19 cellular contexts compared by ENCODE assay signal in genomic region chr7:38393874-38394273, GRCh38.
DNase-seq lines count a peak whose midpoint lies in the region; ATAC-seq and TF ChIP-seq lines count a peak whose summit lies in the region.
"Had no signal": no experiment of that assay in that cellular context is flagged by ENCODE, and none has a peak within 500 bp of the region (broad histone marks: within the 10 kb centered on the region; RNA-seq: fewer than 3 reads in every experiment).

No MANE protein-coding gene starts in this region.

- DNase-seq in memory B cell (ENCODE audit: low spot score in 2 of 2) (peak in 1 of 2 donors; percentile 15), OCI-M1 (lab: John Stamatoyannopoulos, UW) (no peak), spleen (no peak), OCI-M2 (lab: John Stamatoyannopoulos, UW; ENCODE audit: unreplicated experiment) (no peak), GM10266 (ENCODE audit: extremely low spot score) (no peak)
- DNase-seq: activated naive CD4-positive, alpha-beta T cell treated with anti-CD3 and anti-CD28 coated beads, Interleukin-2, amount 50 U/mL, for 16 hours; AML-193; effector memory CD8-positive, alpha-beta T cell; mammary epithelial cell; NCI-H1105; NCI-H226; retina; stimulated activated CD4-positive, alpha-beta T cell treated with anti-CD3 and anti-CD28 coated beads, Interleukin-2, amount 100 ng/mL, for 48 hours had no signal

- peaks cover 0 to 28% (median 12%) of the 10 kb centered on the region in 6 donors for H3K4me1 ChIP-seq in spleen
- H3K4me1 ChIP-seq: breast epithelium had no signal

- peaks cover 0 to 4% (median 0%) of the 10 kb centered on the region in 8 donors for H3K9me3 ChIP-seq in spleen
- H3K9me3 ChIP-seq: breast epithelium had no signal

- H3K4me1 Mint-ChIP-seq in memory B cell: peaks cover 19% of the 10 kb centered on the region

- H3K9me3 Mint-ChIP-seq in memory B cell: no peaks in the 10 kb centered on the region
- H3K9me3 Mint-ChIP-seq: effector memory CD8-positive, alpha-beta T cell had no signal

- ATAC-seq in GM18517 (IDR thresholded peaks at IDR 0.05; ENCODE audit: unreplicated experiment) (peak; percentile 78), GM21423 (IDR thresholded peaks at IDR 0.05; ENCODE audit: unreplicated experiment) (peak; percentile 56), HG02938 (IDR thresholded peaks at IDR 0.05; ENCODE audit: unreplicated experiment) (peak; percentile 60), memory B cell (ENCODE audit: low read depth) (peak; percentile 72)
- ATAC-seq: effector memory CD8-positive, alpha-beta T cell had no signal

- H3K36me3 ChIP-seq in spleen: no peaks in the 10 kb centered on the region
- H3K36me3 ChIP-seq: breast epithelium had no signal

- 49 to 61% (median 54%) methylated on average over 5 of the region's 5 CpGs for WGBS in spleen, 5 donors

- peak overlapping the region in 1 of 8 donors; percentile 70 for H3K27ac ChIP-seq in spleen
- H3K27ac ChIP-seq: breast epithelium, SK-N-MC, VCaP had no signal

- intact Hi-C loops in spleen (cut with DNase I; ENCODE audit: low total_unique reads): loop anchor here (10.0 kb wide), 2 partner anchors 271 to 1121 kb away; no protein-coding TSS in a partner anchor

- TF ChIP-seq CTCF in spleen (IDR thresholded peaks at IDR 0.05 in 8 of 11, conservative IDR thresholded peaks at IDR 0.05 in 3 of 11) (no peak), GM10266 (IDR thresholded peaks at IDR 0.05; ENCODE audit: control insufficient read depth, insufficient read depth, low read depth, missing control alignments) (no peak)

- peak overlapping the region; percentile 11 for H3K4me3 Mint-ChIP-seq in memory B cell
- H3K4me3 Mint-ChIP-seq: effector memory CD8-positive, alpha-beta T cell had no signal

- no peaks in the 10 kb centered on the region for H3K36me3 Mint-ChIP-seq in memory B cell

- TF ChIP-seq POLR2A in spleen (IDR thresholded peaks at IDR 0.05): no peak

- H3K27me3 ChIP-seq in spleen (replicated peaks in 1 of 7): no peaks in the 10 kb centered on the region
- H3K27me3 ChIP-seq: breast epithelium had no signal

- H3K27ac Mint-ChIP-seq in memory B cell: peak overlapping the region; percentile 19

- H3K27me3 Mint-ChIP-seq in memory B cell: no peaks in the 10 kb centered on the region
- H3K27me3 Mint-ChIP-seq: effector memory CD8-positive, alpha-beta T cell had no signal

- no peak overlapping the region for H3K4me3 ChIP-seq in spleen
- H3K4me3 ChIP-seq: breast epithelium, SK-N-MC had no signal
